ENCODE assay signal across 9 cellular contexts in genomic region chr6:25053875-25054371, GRCh38.
A peak's percentile ranks its signal among the peaks of the same experiment; 100 is the strongest.
DNase-seq lines count a peak whose midpoint lies in the region; ATAC-seq and TF ChIP-seq lines count a peak whose summit lies in the region.
"Had no signal": no experiment of that assay in that cellular context is flagged by ENCODE, and none has a peak within 500 bp of the region (broad histone marks: within the 10 kb centered on the region; RNA-seq: fewer than 3 reads in every experiment).

No MANE protein-coding gene starts in this region.

- H3K27me3 Mint-ChIP-seq in T-helper 17 cell (no peaks in the 10 kb centered on the region), type B pancreatic cell (peaks cover 5% of the 10 kb centered on the region)

- peak overlapping the region; percentile 12 for H3K4me3 Mint-ChIP-seq in T-helper 17 cell
- H3K4me3 Mint-ChIP-seq in type B pancreatic cell = no peak overlapping the region

- peak overlapping the region; percentile 20 to 47 for H3K27ac ChIP-seq in left lung

- ATAC-seq in GM18870 (IDR thresholded peaks at IDR 0.05; ENCODE audit: unreplicated experiment) (peak; percentile 83), HG03060 (IDR thresholded peaks at IDR 0.05; ENCODE audit: low read depth, unreplicated experiment) (peak; percentile 65), T-helper 17 cell (peak; percentile 18), left lung (peak; percentile 82)
- ATAC-seq: HCT116 had no signal

- peaks cover 12% of the 10 kb centered on the region for H3K9me3 Mint-ChIP-seq in type B pancreatic cell

- no peaks in the 10 kb centered on the region for H3K9me3 ChIP-seq in T-helper 17 cell (ENCODE audit: control insufficient read depth, low read length, poor library complexity, severe bottlenecking)
- H3K9me3 ChIP-seq in left lung = no peaks in the 10 kb centered on the region

- intact Hi-C loops in left lung (cut with DNase I) = no loop called here

- H3K27me3 ChIP-seq in left lung = no peaks in the 10 kb centered on the region

- peak; percentile 66 for DNase-seq in AG20443 (ENCODE audit: low spot score)
- no peak for DNase-seq in T-helper 17 cell
- no peak for DNase-seq in left lung
- no peak for DNase-seq in type B pancreatic cell (ENCODE audit: extremely low spot score, unreplicated experiment)
- DNase-seq in stimulated activated naive CD4-positive, alpha-beta T cell (lab: John Stamatoyannopoulos, UW) = no peak
- DNase-seq in NCI-H1105 (lab: John Stamatoyannopoulos, UW) = no peak

- peak overlapping the region; percentile 83 for H3K27ac Mint-ChIP-seq in T-helper 17 cell
- no peak overlapping the region for H3K27ac Mint-ChIP-seq in type B pancreatic cell

- H3K4me1 ChIP-seq in left lung = peaks cover 15 to 34% of the 10 kb centered on the region in 2 donors

- no peaks in the 10 kb centered on the region for H3K36me3 Mint-ChIP-seq in T-helper 17 cell (ENCODE audit: low read depth)
- H3K36me3 Mint-ChIP-seq in type B pancreatic cell = no peaks in the 10 kb centered on the region

- no peak for TF ChIP-seq CTCF in left lung (IDR thresholded peaks at IDR 0.05)
- TF ChIP-seq CTCF in type B pancreatic cell (conservative IDR thresholded peaks at IDR 0.05) = no peak

- no peak overlapping the region for H3K4me3 ChIP-seq in left lung

- H3K4me1 Mint-ChIP-seq in T-helper 17 cell = peaks cover 58% of the 10 kb centered on the region
- H3K4me1 Mint-ChIP-seq in type B pancreatic cell (ENCODE audit: unreplicated experiment) = peaks cover 21% of the 10 kb centered on the region

- H3K36me3 ChIP-seq in left lung = no peaks in the 10 kb centered on the region

Comparison
In these comparisons a context has a peak if more than half of its experiments do, and no peak if none do; other contexts are left out.
1. ATAC-seq: peak in every context shown above with its lines; median percentile 83 in GM18870; 82 in left lung; 65 in HG03060; 18 in T-helper 17 cell.